ENCODE assay signal across 10 cellular contexts in genomic region chr1:110384581-110385321, GRCh38. TPM values are rescaled to one million over a fixed set of nuclear protein-coding genes. Genes with fewer than 3 reads are reported as not detected.
DNase-seq lines count a peak whose midpoint lies in the region; ATAC-seq and TF ChIP-seq lines count a peak whose summit lies in the region.
"Had no signal": no experiment of that assay in that cellular context is flagged by ENCODE, and none has a peak within 500 bp of the region (broad histone marks: within the 10 kb centered on the region; RNA-seq: fewer than 3 reads in every experiment).

No MANE protein-coding gene starts in this region.

- no peak for TF ChIP-seq EP300 in SK-N-SH (IDR thresholded peaks at IDR 0.05; ENCODE audit: borderline replicate concordance in 1 of 2, low read depth in 1 of 2, low read length in 1 of 2)

- ATAC-seq in stimulated activated naive CD8-positive, alpha-beta T cell treated with anti-CD3 and anti-CD28 coated beads, Interleukin-15, Interleukin-2, amounts not matched to agents 100 U/mL and 50 U/mL, for 24 hours, result no peak
- no peak for ATAC-seq in stimulated activated naive CD8-positive, alpha-beta T cell treated with anti-CD3 and anti-CD28 coated beads, Interleukin-15, amount 100 ng/mL, for 72 hours
- ATAC-seq in HG02973 (IDR thresholded peaks at IDR 0.05; ENCODE audit: unreplicated experiment) (peak; percentile 57), T-helper 17 cell (peak; percentile 76), Right ventricle myocardium inferior (no peak)
- ATAC-seq: left cardiac atrium had no signal

- H3K27ac ChIP-seq in SK-N-SH (ENCODE audit: low read depth in 2 of 2, low read length in 1 of 2), result no peak overlapping the region

- H3K36me3 ChIP-seq in SK-N-SH (replicated peaks in 1 of 2; ENCODE audit: control insufficient read depth in 1 of 2, insufficient read depth in 2 of 2, low read length in 1 of 2), result peaks cover 9 to 18% of the 10 kb centered on the region in 2 experiments

- H4K20me1 ChIP-seq in SK-N-SH (ENCODE audit: insufficient read depth), result no peaks in the 10 kb centered on the region

- CTCF ChIA-PET in SK-N-SH (lab: Yijun Ruan, JAX), result interaction anchor here (1.4 kb wide), 1 partner anchor 28 kb away, joined by 3 read pairs; no protein-coding TSS in a partner anchor

- H3K9me3 ChIP-seq in T-helper 17 cell (ENCODE audit: control insufficient read depth, low read length, poor library complexity, severe bottlenecking) (no peaks in the 10 kb centered on the region), SK-N-SH (no peaks in the 10 kb centered on the region)

- no peak overlapping the region for H3K9ac ChIP-seq in SK-N-SH

- H3K27ac Mint-ChIP-seq in stimulated activated naive CD8-positive, alpha-beta T cell treated with anti-CD3 and anti-CD28 coated beads, Interleukin-15, amount 100 ng/mL, for 72 hours, result no peak overlapping the region
- no peak overlapping the region for H3K27ac Mint-ChIP-seq in T-helper 17 cell

- peaks cover 2% of the 10 kb centered on the region for H3K36me3 Mint-ChIP-seq in T-helper 17 cell (ENCODE audit: low read depth)

- WGBS in SK-N-SH (ENCODE audit: low lambda C conversion rate), result 96% methylated on average over 19 of the region's 19 CpGs

- intact Hi-C loops in Right ventricle myocardium inferior (cut with DNase I), result no loop called here

- H3K79me2 ChIP-seq in SK-N-SH (ENCODE audit: insufficient read depth), result no peaks in the 10 kb centered on the region

- H3F3A ChIP-seq in SK-N-SH (replicated peaks; ENCODE audit: insufficient read depth), result no peaks in the 10 kb centered on the region

- no peaks in the 10 kb centered on the region for H3K27me3 ChIP-seq in SK-N-SH (ENCODE audit: insufficient read depth)

- H3K27me3 Mint-ChIP-seq in stimulated activated naive CD8-positive, alpha-beta T cell treated with anti-CD3 and anti-CD28 coated beads, Interleukin-15, amount 100 ng/mL, for 72 hours, result no peaks in the 10 kb centered on the region
- no peaks in the 10 kb centered on the region for H3K27me3 Mint-ChIP-seq in T-helper 17 cell

- H3K4me3 Mint-ChIP-seq in stimulated activated naive CD8-positive, alpha-beta T cell treated with anti-CD3 and anti-CD28 coated beads, Interleukin-15, amount 100 ng/mL, for 72 hours, result no peak overlapping the region
- no peak overlapping the region for H3K4me3 Mint-ChIP-seq in T-helper 17 cell

- no peak overlapping the region for H2AFZ ChIP-seq in SK-N-SH (ENCODE audit: low read depth)

- POLR2A ChIA-PET in SK-N-SH (lab: Yijun Ruan, JAX), result no interaction called here

- peak; percentile 16 for DNase-seq in stimulated activated naive CD8-positive, alpha-beta T cell treated with anti-CD3 and anti-CD28 coated beads, Interleukin-15, Interleukin-2, amounts not matched to agents 100 U/mL and 50 U/mL, for 24 hours
- no peak for DNase-seq in stimulated activated naive CD8-positive, alpha-beta T cell treated with anti-CD3 and anti-CD28 coated beads, Interleukin-15, amount 100 ng/mL, for 72 hours
- DNase-seq in T-helper 17 cell, result no peak
- DNase-seq in cerebellum (ENCODE audit: low spot score), result no peak
- no peak for DNase-seq in NCI-H2107 (lab: John Stamatoyannopoulos, UW)
- no peak for DNase-seq in Right ventricle myocardium inferior (ENCODE audit: missing footprints)
- DNase-seq in SK-N-SH, result no peak
- DNase-seq: left cardiac atrium, NCI-H526 treated with DMSO at 0.1 percent for 48 hours had no signal

- H3K4me1 ChIP-seq in SK-N-SH (ENCODE audit: control insufficient read depth in 1 of 2, insufficient read depth in 2 of 2, low read depth in 1 of 2, low read length in 1 of 2), result no peaks in the 10 kb centered on the region

- no peak overlapping the region for H3K4me2 ChIP-seq in SK-N-SH

- H3K9me3 Mint-ChIP-seq in stimulated activated naive CD8-positive, alpha-beta T cell treated with anti-CD3 and anti-CD28 coated beads, Interleukin-15, amount 100 ng/mL, for 72 hours, result no peaks in the 10 kb centered on the region

- H3K4me3 ChIP-seq in SK-N-SH (ENCODE audit: low read depth in 2 of 2, low read length in 1 of 2), result no peak overlapping the region

- H3K4me1 Mint-ChIP-seq in stimulated activated naive CD8-positive, alpha-beta T cell treated with anti-CD3 and anti-CD28 coated beads, Interleukin-15, amount 100 ng/mL, for 72 hours, result peaks cover 12% of the 10 kb centered on the region
- H3K4me1 Mint-ChIP-seq in T-helper 17 cell, result peaks cover 12% of the 10 kb centered on the region

- no peaks in the 10 kb centered on the region for H3K9me2 ChIP-seq in SK-N-SH

- no peak for TF ChIP-seq CTCF in SK-N-SH (IDR thresholded peaks at IDR 0.05)

- no peak for TF ChIP-seq RAD21 in SK-N-SH (IDR thresholded peaks at IDR 0.05; ENCODE audit: low read length)

TF ChIP-seq in SK-N-SH, 30 proteins besides CTCF, POLR2A, EP300 and RAD21:
- no peak for TF ChIP-seq MEF2A (IDR thresholded peaks at IDR 0.05; ENCODE audit: borderline replicate concordance, low read depth)
- TF ChIP-seq NRF1 (IDR thresholded peaks at IDR 0.05; ENCODE audit: low read depth, low read length), result no peak
- no peak for TF ChIP-seq CHD2 (IDR thresholded peaks at IDR 0.05; ENCODE audit: low read length, partially characterized antibody)
- no peak for TF ChIP-seq SMC3 (IDR thresholded peaks at IDR 0.05; ENCODE audit: low read depth, low read length)
- TF ChIP-seq SIN3A (IDR thresholded peaks at IDR 0.05; ENCODE audit: borderline replicate concordance, low read depth, low read length), result no peak
- no peak for TF ChIP-seq FOSL2 (IDR thresholded peaks at IDR 0.05; ENCODE audit: borderline replicate concordance, low read depth)
- no peak for TF ChIP-seq EZH2phosphoT487 (IDR thresholded peaks at IDR 0.05; ENCODE audit: borderline replicate concordance, low read depth)
- no peak for TF ChIP-seq TCF12 (IDR thresholded peaks at IDR 0.05)
- no peak for TF ChIP-seq TAF1 (IDR thresholded peaks at IDR 0.05; ENCODE audit: borderline replicate concordance, low read depth, low read length)
- TF ChIP-seq GABPA (IDR thresholded peaks at IDR 0.05; ENCODE audit: low read depth), result no peak
- no peak for TF ChIP-seq MXI1 (IDR thresholded peaks at IDR 0.05; ENCODE audit: low read depth, low read length)
- no peak for TF ChIP-seq FOXJ3 (CRISPR knock-in tag; IDR thresholded peaks at IDR 0.05)
TF ChIP-seq in SK-N-SH: peak in this region for 0.

RNA-seq across cellular contexts. Expression of gene SLC16A4, which starts 6.1 kb away (rescaled TPM):
- total RNA-seq in T-helper 17 cell (under 1 TPM; 0.20 to 0.29 TPM), cerebellum (20.8 TPM), Right ventricle myocardium inferior (2.6 TPM)
- polyA plus RNA-seq in SK-N-SH (2012; rRNA removed), result 3.0 and 5.2 TPM in 2 replicates
- 5.5 and 5.8 TPM in 2 replicates for polyA plus RNA-seq in SK-N-SH (2012; cell fraction: cytosol; rRNA removed)
- polyA plus RNA-seq in SK-N-SH (2012; cell fraction: nucleus; rRNA removed), result 1.4 and 3.2 TPM in 2 replicates

RNA-seq across cellular contexts. Expression of gene LAMTOR5, which starts 22.7 kb away (rescaled TPM):
- total RNA-seq in T-helper 17 cell, result 10 to 100 TPM; 78.2 to 79.1 TPM
- 29.3 TPM for total RNA-seq in cerebellum
- total RNA-seq in Right ventricle myocardium inferior, result 261 TPM
- polyA plus RNA-seq in SK-N-SH (2012; rRNA removed), result 442 and 636 TPM in 2 replicates
- polyA plus RNA-seq in SK-N-SH (2012; cell fraction: cytosol; rRNA removed), result 477 and 520 TPM in 2 replicates
- polyA plus RNA-seq in SK-N-SH (2012; cell fraction: nucleus; rRNA removed), result 159 and 164 TPM in 2 replicates

RNA-seq across cellular contexts. Expression of gene RBM15, which starts 45.6 kb away (rescaled TPM):
- total RNA-seq in T-helper 17 cell, result 10 to 100 TPM; 40.5 to 45.2 TPM
- total RNA-seq in cerebellum, result 62.4 TPM
- 14.7 TPM for total RNA-seq in Right ventricle myocardium inferior
- polyA plus RNA-seq in SK-N-SH (2012; rRNA removed), result 3.8 and 4.7 TPM in 2 replicates
- polyA plus RNA-seq in SK-N-SH (2012; cell fraction: cytosol; rRNA removed), result 2.6 and 3.5 TPM in 2 replicates
- 6.0 and 7.0 TPM in 2 replicates for polyA plus RNA-seq in SK-N-SH (2012; cell fraction: nucleus; rRNA removed)

Comparison
In these comparisons a context has a peak if more than half of its experiments do, and no peak if none do; other contexts are left out.
1. ATAC-seq: peak in HG02973 (single experiment) and T-helper 17 cell (single experiment); none in stimulated activated naive CD8-positive, alpha-beta T cell treated with anti-CD3 and anti-CD28 coated beads, Interleukin-15, Interleukin-2, amounts not matched to agents 100 U/mL and 50 U/mL, for 24 hours (single experiment), stimulated activated naive CD8-positive, alpha-beta T cell treated with anti-CD3 and anti-CD28 coated beads, Interleukin-15, amount 100 ng/mL, for 72 hours (single experiment) and Right ventricle myocardium inferior (single experiment).